ENCODE assay signal across 1 cellular context in the genomic region with DNA sequence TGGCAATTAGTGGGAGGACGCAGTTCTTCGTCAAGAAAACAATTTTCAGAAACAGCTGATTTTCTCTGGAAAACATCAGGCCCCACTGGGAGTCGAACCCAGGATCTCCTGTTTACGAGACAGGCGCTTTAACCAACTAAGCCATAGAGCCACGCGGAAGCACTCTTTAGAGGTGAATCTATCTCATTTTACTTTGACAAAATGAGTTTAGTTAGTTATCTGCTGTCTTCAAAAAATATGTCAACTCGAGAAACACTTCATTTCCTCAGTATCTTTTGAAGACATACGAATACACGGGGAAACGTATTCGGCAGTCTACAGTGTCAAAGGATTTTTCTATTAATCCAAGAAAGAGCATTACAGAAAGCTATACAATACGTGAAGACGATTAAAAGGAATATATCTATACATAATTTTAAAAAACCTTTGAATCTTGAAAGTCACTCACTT.
TF ChIP-seq lines count a peak whose summit lies in the region.

No MANE protein-coding gene starts in this region.

TF ChIP-seq in H1, 55 proteins besides CTCF, POLR2A, EP300 and RAD21:
- no peak for TF ChIP-seq SIRT6 (IDR thresholded peaks at IDR 0.05; ENCODE audit: low read length)
- TF ChIP-seq RFX5 (IDR thresholded peaks at IDR 0.05; ENCODE audit: borderline replicate concordance, low read depth, low read length): no peak
- TF ChIP-seq SIX5 (IDR thresholded peaks at IDR 0.05; ENCODE audit: low read depth, low read length): no peak
- peak; percentile 32; the same call in 1 of the 2 replicates for TF ChIP-seq TEAD4 (IDR thresholded peaks at IDR 0.05; ENCODE audit: low read depth, low read length)
- no peak for TF ChIP-seq YY1 (IDR thresholded peaks at IDR 0.05; ENCODE audit: low read depth, low read length)
- TF ChIP-seq, protein P1, sequence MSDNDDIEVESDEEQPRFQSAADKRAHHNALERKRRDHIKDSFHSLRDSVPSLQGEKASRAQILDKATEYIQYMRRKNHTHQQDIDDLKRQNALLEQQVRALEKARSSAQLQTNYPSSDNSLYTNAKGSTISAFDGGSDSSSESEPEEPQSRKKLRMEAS (IDR thresholded peaks at IDR 0.05): no peak
- TF ChIP-seq POU5F1 (IDR thresholded peaks at IDR 0.05; ENCODE audit: low read depth, low read length): 0 out of 2 replicates have a peak, but pooled peaks have one; percentile 24
- TF ChIP-seq CHD2 (IDR thresholded peaks at IDR 0.05; ENCODE audit: low read length): no peak
- TF ChIP-seq HDAC2 (IDR thresholded peaks at IDR 0.05; ENCODE audit: borderline replicate concordance in 1 of 2, low read depth in 2 of 2, low read length in 2 of 2): no peak
- TF ChIP-seq, protein P2, sequence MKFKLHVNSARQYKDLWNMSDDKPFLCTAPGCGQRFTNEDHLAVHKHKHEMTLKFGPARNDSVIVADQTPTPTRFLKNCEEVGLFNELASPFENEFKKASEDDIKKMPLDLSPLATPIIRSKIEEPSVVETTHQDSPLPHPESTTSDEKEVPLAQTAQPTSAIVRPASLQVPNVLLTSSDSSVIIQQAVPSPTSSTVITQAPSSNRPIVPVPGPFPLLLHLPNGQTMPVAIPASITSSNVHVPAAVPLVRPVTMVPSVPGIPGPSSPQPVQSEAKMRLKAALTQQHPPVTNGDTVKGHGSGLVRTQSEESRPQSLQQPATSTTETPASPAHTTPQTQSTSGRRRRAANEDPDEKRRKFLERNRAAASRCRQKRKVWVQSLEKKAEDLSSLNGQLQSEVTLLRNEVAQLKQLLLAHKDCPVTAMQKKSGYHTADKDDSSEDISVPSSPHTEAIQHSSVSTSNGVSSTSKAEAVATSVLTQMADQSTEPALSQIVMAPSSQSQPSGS (IDR thresholded peaks at IDR 0.05; ENCODE audit: low read length): peak; percentile 90; the same call in 1 of the 2 replicates
- no peak for TF ChIP-seq RBBP5 (IDR thresholded peaks at IDR 0.05; ENCODE audit: borderline replicate concordance, low read depth, low read length)
- TF ChIP-seq ZNF274 (IDR thresholded peaks at IDR 0.05; ENCODE audit: borderline replicate concordance, extremely low read depth, low read length): no peak
- no peak for TF ChIP-seq JUND (IDR thresholded peaks at IDR 0.05; ENCODE audit: low read length)
- no peak for TF ChIP-seq SUZ12 (IDR thresholded peaks at IDR 0.05; ENCODE audit: low read length)
- no peak for TF ChIP-seq SP2 (IDR thresholded peaks at IDR 0.05; ENCODE audit: low read length)
- TF ChIP-seq KDM4A (IDR thresholded peaks at IDR 0.05; ENCODE audit: low read depth, low read length, severe bottlenecking): no peak
- TF ChIP-seq TBP (IDR thresholded peaks at IDR 0.05; ENCODE audit: low read depth, low read length): peak; percentile 100
- TF ChIP-seq CHD1 (IDR thresholded peaks at IDR 0.05; ENCODE audit: low read depth, low read length): no peak
- TF ChIP-seq JUN (IDR thresholded peaks at IDR 0.05; ENCODE audit: low read depth, low read length): no peak
- no peak for TF ChIP-seq RNF2 (IDR thresholded peaks at IDR 0.05; ENCODE audit: borderline replicate concordance, low read depth, low read length, missing control alignments, poor library complexity, severe bottlenecking)
- peak; percentile 52 for TF ChIP-seq ASH2L (IDR thresholded peaks at IDR 0.05; ENCODE audit: low read length)
- TF ChIP-seq CREB1 (IDR thresholded peaks at IDR 0.05): no peak
- no peak for TF ChIP-seq SRF (IDR thresholded peaks at IDR 0.05; ENCODE audit: low read depth, low read length)
- no peak for TF ChIP-seq CBX5 (IDR thresholded peaks at IDR 0.05; ENCODE audit: low read depth, low read length)
- no peak for TF ChIP-seq KDM1A (IDR thresholded peaks at IDR 0.05; ENCODE audit: borderline replicate concordance, low read length)
- TF ChIP-seq GABPA (IDR thresholded peaks at IDR 0.05; ENCODE audit: borderline replicate concordance, insufficient read depth, low read length): no peak
- TF ChIP-seq, protein P3, sequence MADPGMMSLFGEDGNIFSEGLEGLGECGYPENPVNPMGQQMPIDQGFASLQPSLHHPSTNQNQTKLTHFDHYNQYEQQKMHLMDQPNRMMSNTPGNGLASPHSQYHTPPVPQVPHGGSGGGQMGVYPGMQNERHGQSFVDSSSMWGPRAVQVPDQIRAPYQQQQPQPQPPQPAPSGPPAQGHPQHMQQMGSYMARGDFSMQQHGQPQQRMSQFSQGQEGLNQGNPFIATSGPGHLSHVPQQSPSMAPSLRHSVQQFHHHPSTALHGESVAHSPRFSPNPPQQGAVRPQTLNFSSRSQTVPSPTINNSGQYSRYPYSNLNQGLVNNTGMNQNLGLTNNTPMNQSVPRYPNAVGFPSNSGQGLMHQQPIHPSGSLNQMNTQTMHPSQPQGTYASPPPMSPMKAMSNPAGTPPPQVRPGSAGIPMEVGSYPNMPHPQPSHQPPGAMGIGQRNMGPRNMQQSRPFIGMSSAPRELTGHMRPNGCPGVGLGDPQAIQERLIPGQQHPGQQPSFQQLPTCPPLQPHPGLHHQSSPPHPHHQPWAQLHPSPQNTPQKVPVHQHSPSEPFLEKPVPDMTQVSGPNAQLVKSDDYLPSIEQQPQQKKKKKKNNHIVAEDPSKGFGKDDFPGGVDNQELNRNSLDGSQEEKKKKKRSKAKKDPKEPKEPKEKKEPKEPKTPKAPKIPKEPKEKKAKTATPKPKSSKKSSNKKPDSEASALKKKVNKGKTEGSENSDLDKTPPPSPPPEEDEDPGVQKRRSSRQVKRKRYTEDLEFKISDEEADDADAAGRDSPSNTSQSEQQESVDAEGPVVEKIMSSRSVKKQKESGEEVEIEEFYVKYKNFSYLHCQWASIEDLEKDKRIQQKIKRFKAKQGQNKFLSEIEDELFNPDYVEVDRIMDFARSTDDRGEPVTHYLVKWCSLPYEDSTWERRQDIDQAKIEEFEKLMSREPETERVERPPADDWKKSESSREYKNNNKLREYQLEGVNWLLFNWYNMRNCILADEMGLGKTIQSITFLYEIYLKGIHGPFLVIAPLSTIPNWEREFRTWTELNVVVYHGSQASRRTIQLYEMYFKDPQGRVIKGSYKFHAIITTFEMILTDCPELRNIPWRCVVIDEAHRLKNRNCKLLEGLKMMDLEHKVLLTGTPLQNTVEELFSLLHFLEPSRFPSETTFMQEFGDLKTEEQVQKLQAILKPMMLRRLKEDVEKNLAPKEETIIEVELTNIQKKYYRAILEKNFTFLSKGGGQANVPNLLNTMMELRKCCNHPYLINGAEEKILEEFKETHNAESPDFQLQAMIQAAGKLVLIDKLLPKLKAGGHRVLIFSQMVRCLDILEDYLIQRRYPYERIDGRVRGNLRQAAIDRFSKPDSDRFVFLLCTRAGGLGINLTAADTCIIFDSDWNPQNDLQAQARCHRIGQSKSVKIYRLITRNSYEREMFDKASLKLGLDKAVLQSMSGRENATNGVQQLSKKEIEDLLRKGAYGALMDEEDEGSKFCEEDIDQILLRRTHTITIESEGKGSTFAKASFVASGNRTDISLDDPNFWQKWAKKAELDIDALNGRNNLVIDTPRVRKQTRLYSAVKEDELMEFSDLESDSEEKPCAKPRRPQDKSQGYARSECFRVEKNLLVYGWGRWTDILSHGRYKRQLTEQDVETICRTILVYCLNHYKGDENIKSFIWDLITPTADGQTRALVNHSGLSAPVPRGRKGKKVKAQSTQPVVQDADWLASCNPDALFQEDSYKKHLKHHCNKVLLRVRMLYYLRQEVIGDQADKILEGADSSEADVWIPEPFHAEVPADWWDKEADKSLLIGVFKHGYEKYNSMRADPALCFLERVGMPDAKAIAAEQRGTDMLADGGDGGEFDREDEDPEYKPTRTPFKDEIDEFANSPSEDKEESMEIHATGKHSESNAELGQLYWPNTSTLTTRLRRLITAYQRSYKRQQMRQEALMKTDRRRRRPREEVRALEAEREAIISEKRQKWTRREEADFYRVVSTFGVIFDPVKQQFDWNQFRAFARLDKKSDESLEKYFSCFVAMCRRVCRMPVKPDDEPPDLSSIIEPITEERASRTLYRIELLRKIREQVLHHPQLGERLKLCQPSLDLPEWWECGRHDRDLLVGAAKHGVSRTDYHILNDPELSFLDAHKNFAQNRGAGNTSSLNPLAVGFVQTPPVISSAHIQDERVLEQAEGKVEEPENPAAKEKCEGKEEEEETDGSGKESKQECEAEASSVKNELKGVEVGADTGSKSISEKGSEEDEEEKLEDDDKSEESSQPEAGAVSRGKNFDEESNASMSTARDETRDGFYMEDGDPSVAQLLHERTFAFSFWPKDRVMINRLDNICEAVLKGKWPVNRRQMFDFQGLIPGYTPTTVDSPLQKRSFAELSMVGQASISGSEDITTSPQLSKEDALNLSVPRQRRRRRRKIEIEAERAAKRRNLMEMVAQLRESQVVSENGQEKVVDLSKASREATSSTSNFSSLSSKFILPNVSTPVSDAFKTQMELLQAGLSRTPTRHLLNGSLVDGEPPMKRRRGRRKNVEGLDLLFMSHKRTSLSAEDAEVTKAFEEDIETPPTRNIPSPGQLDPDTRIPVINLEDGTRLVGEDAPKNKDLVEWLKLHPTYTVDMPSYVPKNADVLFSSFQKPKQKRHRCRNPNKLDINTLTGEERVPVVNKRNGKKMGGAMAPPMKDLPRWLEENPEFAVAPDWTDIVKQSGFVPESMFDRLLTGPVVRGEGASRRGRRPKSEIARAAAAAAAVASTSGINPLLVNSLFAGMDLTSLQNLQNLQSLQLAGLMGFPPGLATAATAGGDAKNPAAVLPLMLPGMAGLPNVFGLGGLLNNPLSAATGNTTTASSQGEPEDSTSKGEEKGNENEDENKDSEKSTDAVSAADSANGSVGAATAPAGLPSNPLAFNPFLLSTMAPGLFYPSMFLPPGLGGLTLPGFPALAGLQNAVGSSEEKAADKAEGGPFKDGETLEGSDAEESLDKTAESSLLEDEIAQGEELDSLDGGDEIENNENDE (IDR thresholded peaks at IDR 0.05; ENCODE audit: insufficient replicate concordance, low read length): no peak
